16 cellular contexts compared by ENCODE assay signal in the genomic region with DNA sequence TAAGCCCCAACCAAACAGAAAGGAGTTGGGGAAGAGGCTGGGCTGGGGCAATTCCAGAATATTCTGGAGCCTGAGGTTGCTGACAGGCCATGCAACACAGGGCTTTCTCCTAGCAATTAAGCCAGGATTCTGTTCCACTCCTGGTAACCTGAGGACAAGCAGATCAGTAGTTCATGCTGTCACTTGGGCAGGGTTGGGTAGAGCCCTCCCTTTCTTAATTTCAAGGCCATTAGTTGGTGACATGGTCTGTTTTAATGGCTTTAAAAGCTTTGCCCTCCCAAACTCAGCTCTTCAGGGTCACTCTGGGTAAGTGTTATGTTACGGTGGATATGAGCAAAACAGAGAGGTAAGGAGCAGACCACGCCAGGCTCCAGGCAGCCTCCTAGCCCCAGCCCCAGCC. TPM values are rescaled to one million over a fixed set of nuclear protein-coding genes. Genes with fewer than 3 reads are reported as not detected.
DNase-seq lines count a peak whose midpoint lies in the region; ATAC-seq and TF ChIP-seq lines count a peak whose summit lies in the region.
"Had no signal": no experiment of that assay in that cellular context is flagged by ENCODE, and none has a peak within 500 bp of the region (broad histone marks: within the 10 kb centered on the region; RNA-seq: fewer than 3 reads in every experiment).

No MANE protein-coding gene starts in this region.

- H3K4me2 ChIP-seq in IMR-90 (ENCODE audit: low read depth, low read length): no peak overlapping the region

- H3K4me3 ChIP-seq in IMR-90 (ENCODE audit: insufficient read depth, low read depth, low read length): no peak overlapping the region
- H3K4me3 ChIP-seq in body of pancreas: no peak overlapping the region
- H3K4me3 ChIP-seq in thoracic aorta: no peak overlapping the region

- no peaks in the 10 kb centered on the region for H3K9me3 Mint-ChIP-seq in nephron progenitor cell
- H3K9me3 Mint-ChIP-seq: activated T-cell treated with anti-CD3 and anti-CD28 coated beads, Interleukin-2, amount 50 U/mL, for 24 hours; CD8-positive, alpha-beta memory T cell; stimulated activated effector memory CD8-positive, alpha-beta T cell treated with anti-CD3 and anti-CD28 coated beads, Interleukin-12 subunit alpha, Interleukin-12 subunit beta, amount 100 ng/mL, for 72 hours had no signal

- H3K27me3 ChIP-seq in IMR-90 (ENCODE audit: control insufficient read depth, insufficient read depth, low read length) (no peaks in the 10 kb centered on the region), body of pancreas (no peaks in the 10 kb centered on the region), thoracic aorta (replicated peaks; ENCODE audit: insufficient read depth) (no peaks in the 10 kb centered on the region)

- H3K4ac ChIP-seq in IMR-90 (ENCODE audit: low read depth, low read length): peak overlapping the region; percentile 83

- no CpG with 5 or more reads among the region's 2 CpGs for WGBS in IMR-90 (ENCODE audit: extremely low coverage in 2 of 2, insufficient read length in 1 of 2), 2 experiments
- 80 to 88% methylated on average over 2 of the region's 2 CpGs for WGBS in body of pancreas, 2 donors

- peaks cover 2% of the 10 kb centered on the region for H3K27me3 Mint-ChIP-seq in nephron progenitor cell (ENCODE audit: low read depth, poor library complexity)

- H3K18ac ChIP-seq in IMR-90 (ENCODE audit: low read depth, low read length): peak overlapping the region; percentile 61

- H3K9me3 ChIP-seq in IMR-90 (ENCODE audit: control insufficient read depth, insufficient read depth, low read length): no peaks in the 10 kb centered on the region
- no peaks in the 10 kb centered on the region for H3K9me3 ChIP-seq in body of pancreas
- no peaks in the 10 kb centered on the region for H3K9me3 ChIP-seq in thoracic aorta

- peak overlapping the region; percentile 55 for H3K27ac ChIP-seq in IMR-90 (ENCODE audit: insufficient read depth, low read length)
- H3K27ac ChIP-seq in body of pancreas: peak overlapping the region; percentile 71 to 85 (median 84)
- peak overlapping the region; percentile 36 to 59 for H3K27ac ChIP-seq in thoracic aorta

- no peak overlapping the region for H3K9ac ChIP-seq in IMR-90 (ENCODE audit: low read depth, low read length)

- BruUV-seq in IMR-90 (replicated peaks; lab: Mats Ljungman, UMichigan): no TSS peak

- H4K20me1 ChIP-seq in IMR-90 (ENCODE audit: insufficient read depth, low read length): peaks cover 41% of the 10 kb centered on the region

- no peak for TF ChIP-seq RAD21 in IMR-90 (IDR thresholded peaks at IDR 0.05; ENCODE audit: low read length)

- TF ChIP-seq CTCF in IMR-90 (conservative IDR thresholded peaks at IDR 0.05; ENCODE audit: low read depth, low read length) (no peak), body of pancreas (IDR thresholded peaks at IDR 0.05) (no peak), nephron progenitor cell (IDR thresholded peaks at IDR 0.05) (no peak), thoracic aorta (IDR thresholded peaks at IDR 0.05) (no peak), GM13977 (IDR thresholded peaks at IDR 0.05; ENCODE audit: extremely low read depth, insufficient read depth, missing control alignments) (no peak)

- in situ Hi-C loops in IMR-90 (cut with MboI; ENCODE audit: low sequenced_read_pairs): no loop called here
- in situ Hi-C loops in GM13977 (cut with MboI; ENCODE audit: low pct_unique_long_range_greater_than_20kb, low sequenced_read_pairs, unreplicated experiment): no loop called here

- H3K36me3 ChIP-seq in IMR-90 (ENCODE audit: control insufficient read depth, insufficient read depth, low read length) (peaks cover 32% of the 10 kb centered on the region), body of pancreas (replicated peaks in 1 of 2; ENCODE audit: insufficient read depth in 1 of 2, low read depth in 2 of 2) (peaks cover 0 to 6% of the 10 kb centered on the region in 2 donors), thoracic aorta (peaks cover 14% of the 10 kb centered on the region)

- no peak overlapping the region for H2BK15ac ChIP-seq in IMR-90 (ENCODE audit: low read depth, low read length)

- peak overlapping the region; percentile 59; the same call in 1 of the 2 replicates for H3K56ac ChIP-seq in IMR-90 (ENCODE audit: extremely low read depth, insufficient read depth, low read length)

- H2AK9ac ChIP-seq in IMR-90 (replicated peaks; ENCODE audit: low read depth, low read length, poor library complexity): peak overlapping the region; percentile 97

- no peak overlapping the region for H2AFZ ChIP-seq in IMR-90 (replicated peaks; ENCODE audit: low read length, poor library complexity)

- peaks cover 49% of the 10 kb centered on the region for H3K9me1 ChIP-seq in IMR-90 (ENCODE audit: insufficient read depth, low read length)

- H4K5ac ChIP-seq in IMR-90 (ENCODE audit: low read depth, low read length): peak overlapping the region; percentile 83; the same call in 1 of the 2 replicates

- peak overlapping the region; percentile 59 for H2BK120ac ChIP-seq in IMR-90 (ENCODE audit: low read depth, low read length)

- H3K79me1 ChIP-seq in IMR-90 (ENCODE audit: low read depth in 1 of 2, low read length in 2 of 2): peaks cover 35 to 84% of the 10 kb centered on the region in 2 experiments

- peaks cover 65% of the 10 kb centered on the region for H3K4me1 Mint-ChIP-seq in nephron progenitor cell

- H4K8ac ChIP-seq in IMR-90 (ENCODE audit: low read depth in 2 of 2, low read length in 2 of 2): peak overlapping the region in 1 of 2 experiments; percentile 81; a peak in 1 of 4 replicates

- POLR2A ChIA-PET in IMR-90 (lab: Charles Lee; ENCODE audit: unreplicated experiment): no interaction called here

- H3K4me1 ChIP-seq in IMR-90 (ENCODE audit: control insufficient read depth, insufficient read depth, low read length): peaks cover 40% of the 10 kb centered on the region
- H3K4me1 ChIP-seq in body of pancreas: peaks cover 61% of the 10 kb centered on the region
- peaks cover 41 to 69% of the 10 kb centered on the region in 2 donors for H3K4me1 ChIP-seq in thoracic aorta (ENCODE audit: control insufficient read depth in 1 of 2, low read depth in 2 of 2)

- H2BK5ac ChIP-seq in IMR-90 (ENCODE audit: low read depth, low read length, poor library complexity, severe bottlenecking): peak overlapping the region; percentile 82

- H3K4me3 Mint-ChIP-seq in nephron progenitor cell: no peak overlapping the region
- H3K4me3 Mint-ChIP-seq: activated T-cell treated with anti-CD3 and anti-CD28 coated beads, Interleukin-2, amount 50 U/mL, for 24 hours; stimulated activated effector memory CD8-positive, alpha-beta T cell treated with anti-CD3 and anti-CD28 coated beads, Interleukin-12 subunit alpha, Interleukin-12 subunit beta, amount 100 ng/mL, for 72 hours had no signal

- H3K27ac Mint-ChIP-seq in nephron progenitor cell: peak overlapping the region; percentile 87
- H3K27ac Mint-ChIP-seq: activated T-cell treated with anti-CD3 and anti-CD28 coated beads, Interleukin-2, amount 50 U/mL, for 24 hours; stimulated activated effector memory CD8-positive, alpha-beta T cell treated with anti-CD3 and anti-CD28 coated beads, Interleukin-12 subunit alpha, Interleukin-12 subunit beta, amount 100 ng/mL, for 72 hours had no signal

- H3K23ac ChIP-seq in IMR-90 (ENCODE audit: low read depth, low read length): peak overlapping the region; percentile 89; the same call in 1 of the 2 replicates

- peak overlapping the region; percentile 91 for H3K14ac ChIP-seq in IMR-90 (replicated peaks; ENCODE audit: low read depth, low read length)

- CTCF ChIA-PET in IMR-90 (lab: Yijun Ruan, JAX): no interaction called here

- DNase-seq in IMR-90 (no peak), body of pancreas (peak in 1 of 4 donors; percentile 38), nephron progenitor cell (no peak), thoracic aorta (ENCODE audit: low spot score) (no peak), GM13977 (ENCODE audit: low spot score) (no peak), KG1 (lab: John Stamatoyannopoulos, UW) (no peak), NCI-H748 treated with DMSO at 0.1 percent for 48 hours (lab: John Stamatoyannopoulos, UW) (no peak)
- DNase-seq: activated CD4-positive, alpha-beta T cell treated with anti-CD3 and anti-CD28 coated beads for 1 hour; activated T-cell treated with anti-CD3 and anti-CD28 coated beads, Interleukin-2, amount 50 U/mL, for 24 hours; amniotic stem cell; CD8-positive, alpha-beta memory T cell; effector memory CD4-positive, alpha-beta T cell; Karpas-422; NCI-H2029 treated with DMSO at 0.1 percent for 48 hours; stimulated activated CD4-positive, alpha-beta T cell treated with anti-CD3 and anti-CD28 coated beads, Interleukin-2, amount 100 ng/mL, for 48 hours had no signal

- H2BK20ac ChIP-seq in IMR-90 (ENCODE audit: low read depth, low read length): peak overlapping the region; percentile 80

- intact Hi-C loops in IMR-90 (cut with micrococcal nuclease) (no loop called here), body of pancreas (cut with DNase I) (no loop called here)

- no peak for ATAC-seq in IMR-90 (ENCODE audit: low read depth)
- no peak for ATAC-seq in body of pancreas
- ATAC-seq in thoracic aorta (ENCODE audit: insufficient number of reproducible peaks, low FRiP score, low read depth): no peak
- ATAC-seq: stimulated activated effector memory CD8-positive, alpha-beta T cell treated with anti-CD3 and anti-CD28 coated beads, Interleukin-12 subunit alpha, Interleukin-12 subunit beta, amount 100 ng/mL, for 72 hours had no signal

- peaks cover 29% of the 10 kb centered on the region for H3K36me3 Mint-ChIP-seq in nephron progenitor cell (ENCODE audit: low read depth)
- H3K36me3 Mint-ChIP-seq: CD8-positive, alpha-beta memory T cell; stimulated activated effector memory CD8-positive, alpha-beta T cell treated with anti-CD3 and anti-CD28 coated beads, Interleukin-12 subunit alpha, Interleukin-12 subunit beta, amount 100 ng/mL, for 72 hours had no signal

- peak overlapping the region; percentile 90 for H2AK5ac ChIP-seq in IMR-90 (ENCODE audit: low read depth, low read length)

- dilution Hi-C loops in IMR-90 (cut with HindIII; ENCODE audit: low sequenced_read_pairs, unreplicated experiment): no loop called here

- H4K91ac ChIP-seq in IMR-90 (ENCODE audit: insufficient read depth, low read depth, low read length): peak overlapping the region; percentile 84; the same call in 1 of the 2 replicates

- TF ChIP-seq POLR2A in IMR-90 (IDR thresholded peaks at IDR 0.05; ENCODE audit: low read depth, low read length) (no peak), body of pancreas (IDR thresholded peaks at IDR 0.05) (no peak)

RNA-seq across cellular contexts. Expression of a gene that starts 27.7 kb away (rescaled TPM):
- total RNA-seq in IMR-90 (2012; rRNA removed) (0.56 and 0.72 TPM in 2 replicates), body of pancreas (1 to 10 TPM; 1.3 to 3.1 TPM), thoracic aorta (10 to 100 TPM in 1 of 2 donors, 1 to 10 TPM in 1; 6.8 to 13.0 TPM)
- polyA plus RNA-seq in IMR-90 (2012; rRNA removed): 0.11 and 0.31 TPM in 2 replicates
- 0.09 and 0.15 TPM in 2 replicates for polyA plus RNA-seq in IMR-90 (2012; cell fraction: cytosol; rRNA removed)
- polyA plus RNA-seq in IMR-90 (2012; cell fraction: nucleus; rRNA removed; ENCODE audit: low replicate concordance): 1.1 and 1.2 TPM in 2 replicates
- total RNA-seq: CD8-positive, alpha-beta memory T cell had no signal
- polyA plus RNA-seq: CD8-positive, alpha-beta memory T cell had no signal

RNA-seq across cellular contexts. Expression of a gene that starts 34.7 kb away (rescaled TPM):
- total RNA-seq in IMR-90 (2012; rRNA removed) (28.3 and 30.6 TPM in 2 replicates), body of pancreas (10 to 100 TPM; 28.5 to 55.4 TPM), thoracic aorta (10 to 100 TPM; 40.3 to 95.9 TPM)
- polyA plus RNA-seq in IMR-90 (2012; rRNA removed): 38.3 and 39.7 TPM in 2 replicates
- polyA plus RNA-seq in IMR-90 (2012; cell fraction: cytosol; rRNA removed): 21.7 and 22.5 TPM in 2 replicates
- 135 and 196 TPM in 2 replicates for polyA plus RNA-seq in IMR-90 (2012; cell fraction: nucleus; rRNA removed; ENCODE audit: low replicate concordance)

RNA-seq across cellular contexts. Expression of a gene that starts 49.9 kb away (rescaled TPM):
- total RNA-seq in IMR-90 (2012; rRNA removed): 43.9 and 48.6 TPM in 2 replicates
- polyA plus RNA-seq in IMR-90 (2012; rRNA removed): 352 and 416 TPM in 2 replicates
- polyA plus RNA-seq in IMR-90 (2012; cell fraction: cytosol; rRNA removed): 411 and 495 TPM in 2 replicates
- polyA plus RNA-seq in IMR-90 (2012; cell fraction: nucleus; rRNA removed; ENCODE audit: low replicate concordance): 193 and 240 TPM in 2 replicates
- total RNA-seq in body of pancreas: 10 to 100 TPM; 50.1 to 53.7 TPM
- total RNA-seq in thoracic aorta: 100 to 1,000 TPM; 475 to 619 TPM
